In the genomic region with DNA sequence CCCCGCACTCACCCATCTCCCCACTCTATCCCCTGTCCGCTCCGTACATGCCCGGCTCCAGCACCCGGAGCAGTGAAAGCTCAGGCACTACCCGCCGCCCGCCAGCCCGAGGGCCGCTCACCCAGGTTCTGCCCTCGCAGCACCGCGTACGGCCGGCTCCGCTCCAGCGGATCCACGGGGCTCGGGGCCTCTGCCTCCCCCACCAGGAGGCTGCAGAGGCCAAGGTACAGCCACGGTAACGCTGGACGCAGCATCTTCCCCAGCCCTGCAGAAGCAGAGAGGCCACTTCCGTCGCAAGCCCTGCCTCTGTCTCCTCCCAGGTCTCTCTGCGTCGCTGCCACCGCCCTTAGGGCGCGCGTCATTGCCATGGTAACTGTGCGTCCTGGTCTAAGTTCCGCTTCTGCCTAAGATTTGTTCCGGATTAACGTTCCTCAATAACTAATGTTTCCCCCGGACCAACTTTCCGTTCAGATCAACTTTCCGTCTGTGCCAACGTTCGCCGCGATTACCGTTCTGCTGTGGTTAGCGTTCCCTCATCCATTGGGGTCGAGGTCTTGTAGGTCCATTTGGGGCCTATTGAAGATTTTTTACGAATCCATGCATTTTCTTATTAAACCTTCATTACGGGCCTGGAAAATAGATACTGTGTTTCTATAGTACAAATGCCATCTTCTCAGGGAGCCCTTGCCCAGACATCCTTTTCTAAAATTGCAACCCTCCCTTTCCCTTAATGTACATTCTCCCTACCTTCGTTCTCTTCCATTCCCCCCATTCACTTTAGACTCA, we compare ENCODE assay signal across 8 cellular contexts. TPM values are rescaled to one million over a fixed set of nuclear protein-coding genes. Genes with fewer than 3 reads are reported as not detected.
A peak's percentile ranks its signal among the peaks of the same experiment; 100 is the strongest.
DNase-seq lines count a peak whose midpoint lies in the region; ATAC-seq and TF ChIP-seq lines count a peak whose summit lies in the region.

A gene with protein sequence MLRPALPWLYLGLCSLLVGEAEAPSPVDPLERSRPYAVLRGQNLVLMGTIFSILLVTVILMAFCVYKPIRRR (minus strand): TSS at position 281 of the 786 bp plus-strand sequence. CDS start 27 bp downstream, at position 254.

- no peaks in the 10 kb centered on the region for H3K36me3 ChIP-seq in kidney epithelial cell (ENCODE audit: control insufficient read depth, insufficient read depth, low read length)

- ATAC-seq in GM19043 (IDR thresholded peaks at IDR 0.05; ENCODE audit: low read depth, unreplicated experiment) (peak; percentile 99), HG03378 (IDR thresholded peaks at IDR 0.05; ENCODE audit: unreplicated experiment) (peak; percentile 97)

- no peaks in the 10 kb centered on the region for H3K27me3 ChIP-seq in kidney epithelial cell (ENCODE audit: control insufficient read depth, insufficient read depth, low read length)

- H3K4me3 ChIP-seq in AG10803 (ENCODE audit: low read length) = peak within 1 kb of the TSS; percentile 81
- H3K4me3 ChIP-seq in kidney epithelial cell (ENCODE audit: low read depth, low read length) = peak within 1 kb of the TSS; percentile 66

- DNase-seq in AG10803 (ENCODE audit: low read depth) = peak; percentile 96
- peak; percentile 95 for DNase-seq in NCI-H460 (ENCODE audit: extremely low read depth, low read depth)
- peak; percentile 86 for DNase-seq in activated CD4-positive, CD25-positive, alpha-beta regulatory T cell treated with anti-CD3 and anti-CD28 coated beads, Interleukin-2, amount 50 U/mL, for 72 hours
- DNase-seq in cerebellum (ENCODE audit: low spot score) = peak; percentile 95
- peak; percentile 87 for DNase-seq in kidney epithelial cell (ENCODE audit: low read depth)
- peak; percentile 84 to 88 for DNase-seq in stimulated activated CD4-positive, alpha-beta T cell treated with anti-CD3 and anti-CD28 coated beads, Interleukin-15, amount 100 ng/mL, for 48 hours (ENCODE audit: low read depth in 2 of 2)

- TF ChIP-seq CTCF in AG10803 (conservative IDR thresholded peaks at IDR 0.05; ENCODE audit: low read length) = no peak
- TF ChIP-seq CTCF in kidney epithelial cell (IDR thresholded peaks at IDR 0.05; ENCODE audit: insufficient read depth, low read length, poor library complexity, severe bottlenecking) = no peak

RNA-seq across cellular contexts. Expression of the gene that starts here (rescaled TPM):
- 17.2 and 19.3 TPM in 2 replicates for total RNA-seq in NCI-H460 (2014; rRNA removed; shearing (Covaris generic))
- polyA plus RNA-seq in NCI-H460 (2014; cell fraction: nucleus; rRNA removed) = 16.1 and 37.0 TPM in 2 replicates
- total RNA-seq in cerebellum = 48.5 TPM
- total RNA-seq in kidney epithelial cell = 8.8 and 14.5 TPM in 2 replicates

Comparison
In these comparisons a context has a peak if more than half of its experiments do, and no peak if none do; other contexts are left out.
1. Peak in every context shown above with its lines: DNase-seq, ATAC-seq and H3K4me3 ChIP-seq.